7 cellular contexts compared by ENCODE assay signal in genomic region chr16:88455610-88456355, GRCh38. TPM values are rescaled to one million over a fixed set of nuclear protein-coding genes. Genes with fewer than 3 reads are reported as not detected.
DNase-seq lines count a peak whose midpoint lies in the region; ATAC-seq and TF ChIP-seq lines count a peak whose summit lies in the region.

No MANE protein-coding gene starts in this region.

- H3K27ac Mint-ChIP-seq in activated B cell treated with CpG ODN at 0.5 μM for 24 hours (peak overlapping the region; percentile 97), mesothelial cell of epicardium (peak overlapping the region; percentile 50)
- peak overlapping the region; percentile 99 for H3K27ac Mint-ChIP-seq in central memory CD8-positive, alpha-beta T cell (ENCODE audit: low read depth)

- peak overlapping the region; percentile 88 for H3K4me3 Mint-ChIP-seq in activated B cell treated with CpG ODN at 0.5 μM for 24 hours
- peak overlapping the region; percentile 89 for H3K4me3 Mint-ChIP-seq in central memory CD8-positive, alpha-beta T cell
- peak overlapping the region; percentile 72 for H3K4me3 Mint-ChIP-seq in mesothelial cell of epicardium

- no peaks in the 10 kb centered on the region for H3K27me3 Mint-ChIP-seq in activated B cell treated with CpG ODN at 0.5 μM for 24 hours
- H3K27me3 Mint-ChIP-seq in central memory CD8-positive, alpha-beta T cell, result no peaks in the 10 kb centered on the region
- peaks cover 4% of the 10 kb centered on the region for H3K27me3 Mint-ChIP-seq in mesothelial cell of epicardium (ENCODE audit: low read depth)

- H3K9me3 Mint-ChIP-seq in activated B cell treated with CpG ODN at 0.5 μM for 24 hours, result no peaks in the 10 kb centered on the region
- no peaks in the 10 kb centered on the region for H3K9me3 Mint-ChIP-seq in central memory CD8-positive, alpha-beta T cell
- H3K9me3 Mint-ChIP-seq in mesothelial cell of epicardium, result no peaks in the 10 kb centered on the region

- DNase-seq in GM13976 (ENCODE audit: low spot score) (peak; percentile 90), activated B cell treated with CpG ODN at 0.5 μM for 24 hours (peak; percentile 69), mesothelial cell of epicardium (ENCODE audit: low spot score in 2 of 2, unreplicated experiment in 2 of 2) (peak in 1 of 2 experiments; percentile 53), NCI-H446 (lab: John Stamatoyannopoulos, UW) (no peak)
- DNase-seq in central memory CD8-positive, alpha-beta T cell (ENCODE audit: low spot score in 2 of 2), result peak; percentile 60 to 85
- peak; percentile 72 for DNase-seq in stimulated activated CD8-positive, alpha-beta memory T cell treated with anti-CD3 and anti-CD28 coated beads, Interleukin-7, amount 100 ng/mL, for 24 hours (ENCODE audit: low read depth)

- CTCF ChIA-PET in activated B cell treated with CpG ODN at 0.5 μM for 24 hours (lab: Charles Lee), result interaction anchor here (0.5 to 0.9 kb wide), 2 partner anchors 16 to 24 kb away, joined by 3 read pairs; no protein-coding TSS in a partner anchor

- in situ Hi-C loops in GM13976 (cut with MboI; ENCODE audit: low sequenced_read_pairs, unreplicated experiment), result no loop called here

- POLR2A ChIA-PET in activated B cell treated with CpG ODN at 0.5 μM for 24 hours (lab: Charles Lee), result interaction anchor here (1.0 to 4.9 kb wide), 6 partner anchors 10 to 78 kb away, joined by 3 to 29 read pairs (median 4); no protein-coding TSS in a partner anchor

- intact Hi-C loops in activated B cell treated with CpG ODN at 0.5 μM for 24 hours (cut with micrococcal nuclease), result loop anchor here (1.0 to 10.0 kb wide), 8 partner anchors 115 to 1067 kb away; partner anchors contain the start of genes CDH15, CYBA, SNAI3 and ZC3H18

- ATAC-seq in HG03378 (IDR thresholded peaks at IDR 0.05; ENCODE audit: unreplicated experiment) (peak; percentile 43), activated B cell treated with CpG ODN at 0.5 μM for 24 hours (ENCODE audit: low read depth) (peak; percentile 33)
- ATAC-seq in central memory CD8-positive, alpha-beta T cell (replicated peaks; ENCODE audit: extremely low read depth, poor library complexity, severe bottlenecking), result peak; percentile 60

- TF ChIP-seq CTCF in GM13976 (IDR thresholded peaks at IDR 0.05; ENCODE audit: borderline replicate concordance, control extremely low read depth, extremely low read depth, insufficient read depth, missing control alignments), result no peak
- TF ChIP-seq CTCF in activated B cell treated with CpG ODN at 0.5 μM for 24 hours (IDR thresholded peaks at IDR 0.05), result no peak
- no peak for TF ChIP-seq CTCF in mesothelial cell of epicardium (IDR thresholded peaks at IDR 0.05; ENCODE audit: unreplicated experiment)

- H3K36me3 Mint-ChIP-seq in activated B cell treated with CpG ODN at 0.5 μM for 24 hours (ENCODE audit: low read depth) (peaks cover 3% of the 10 kb centered on the region), mesothelial cell of epicardium (no peaks in the 10 kb centered on the region)
- H3K36me3 Mint-ChIP-seq in central memory CD8-positive, alpha-beta T cell (ENCODE audit: insufficient read depth), result peaks cover 28% of the 10 kb centered on the region

- H3K4me1 Mint-ChIP-seq in activated B cell treated with CpG ODN at 0.5 μM for 24 hours (peaks cover 58% of the 10 kb centered on the region), mesothelial cell of epicardium (peaks cover 23% of the 10 kb centered on the region)
- H3K4me1 Mint-ChIP-seq in central memory CD8-positive, alpha-beta T cell, result peaks cover 51% of the 10 kb centered on the region

RNA-seq across cellular contexts. Expression of gene ZFPM1, which starts 2.7 kb away (rescaled TPM):
- total RNA-seq in activated B cell treated with CpG ODN at 0.5 μM for 24 hours (27.3 and 35.0 TPM in 2 replicates), mesothelial cell of epicardium (51.1 to 56.2 TPM (median 52.6 TPM) in 3 replicates)

Comparison
In these comparisons a context has a peak if more than half of its experiments do, and no peak if none do; other contexts are left out.
1. DNase-seq: peak in GM13976 (single experiment), activated B cell treated with CpG ODN at 0.5 μM for 24 hours (single experiment), central memory CD8-positive, alpha-beta T cell (2 of 2) and stimulated activated CD8-positive, alpha-beta memory T cell treated with anti-CD3 and anti-CD28 coated beads, Interleukin-7, amount 100 ng/mL, for 24 hours (single experiment); none in NCI-H446 (0 of 2).
2. Peak in every context shown above with its lines, with median percentiles within 50 percentile points of each other: ATAC-seq, H3K27ac Mint-ChIP-seq and H3K4me3 Mint-ChIP-seq.